Comparison of ENCODE assay signal across 15 cellular contexts in the genomic region with DNA sequence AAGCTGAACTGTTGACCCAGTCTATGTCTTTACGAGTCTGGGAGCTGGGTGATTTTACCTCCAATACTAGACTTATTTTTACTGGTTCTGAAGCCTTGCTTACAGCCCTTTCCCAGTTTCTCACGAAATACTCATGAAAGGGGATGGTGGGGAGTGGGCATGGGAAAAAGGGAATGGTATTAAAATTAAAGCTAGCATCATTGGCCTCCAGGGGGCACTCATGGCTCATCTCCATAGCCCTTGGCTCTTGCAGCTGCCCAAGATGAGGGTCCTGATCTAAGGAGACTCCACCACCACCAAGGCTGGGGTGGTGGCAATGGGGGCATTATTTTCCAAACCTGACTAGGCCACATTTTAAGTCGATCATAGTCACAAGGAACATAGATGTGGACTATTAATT. TPM values are rescaled to one million over a fixed set of nuclear protein-coding genes. Genes with fewer than 3 reads are reported as not detected.
DNase-seq lines count a peak whose midpoint lies in the region; ATAC-seq, FAIRE-seq and TF ChIP-seq lines count a peak whose summit lies in the region.
"Not testable (repeated sequence)": the region's sequence is repeated elsewhere in the genome, so short reads cannot be mapped to it uniquely, and the experiment has no call there.
"Had no signal": no experiment of that assay in that cellular context is flagged by ENCODE, and none has a peak within 500 bp of the region (broad histone marks: within the 10 kb centered on the region; RNA-seq: fewer than 3 reads in every experiment).

No MANE protein-coding gene starts in this region.

- TF ChIP-seq EP300 in GM12878 (IDR thresholded peaks at IDR 0.05; ENCODE audit: borderline replicate concordance in 1 of 2, control insufficient read depth in 1 of 2, low read depth in 2 of 2, low read length in 2 of 2): not testable (repeated sequence)

- DNase-seq in DMS53 (lab: John Stamatoyannopoulos, UW): peak; percentile 14
- DNase-seq in GM13976 (ENCODE audit: low spot score); Panc1 (ENCODE audit: low read depth, low spot score); GM12878 (ENCODE audit: low read depth, low spot score); epithelial cell of proximal tubule (ENCODE audit: low read depth); left lobe of liver (ENCODE audit: low spot score): not testable (repeated sequence)
- peak; percentile 11 for DNase-seq in NAMALWA (ENCODE audit: low spot score)

- in situ Hi-C loops in GM13976 (cut with MboI; ENCODE audit: low sequenced_read_pairs, unreplicated experiment); Panc1 (cut with HindIII; ENCODE audit: low pct_unique_long_range_greater_than_20kb, low sequenced_read_pairs); GM12878 (cut with MboI): not testable (repeated sequence)

- TF ChIP-seq CTCF in GM13976 (IDR thresholded peaks at IDR 0.05; ENCODE audit: borderline replicate concordance, control extremely low read depth, extremely low read depth, insufficient read depth, missing control alignments) (peak; percentile 32), Panc1 (IDR thresholded peaks at IDR 0.05) (peak; percentile 46), GM12878 (IDR thresholded peaks at IDR 0.05 in 2 of 3, conservative IDR thresholded peaks at IDR 0.05 in 1 of 3; ENCODE audit: control insufficient read depth in 2 of 3, extremely low read depth in 1 of 3, insufficient read depth in 1 of 3, low read depth in 3 of 3, low read length in 3 of 3) (peak; percentile 20 to 22 (median 22); a peak in 3 of 6 replicates), epithelial cell of proximal tubule (conservative IDR thresholded peaks at IDR 0.05; ENCODE audit: low read depth, low read length) (peak; percentile 62)

- not testable (repeated sequence) for H3K36me3 ChIP-seq in Panc1 (ENCODE audit: control insufficient read depth, insufficient read depth, low read length); GM12878 (ENCODE audit: control insufficient read depth in 2 of 2, insufficient read depth in 2 of 2, low read length in 1 of 2)

- H3K9me3 ChIP-seq in Panc1 (ENCODE audit: control insufficient read depth, insufficient read depth, low read depth, low read length); GM12878 (replicated peaks; ENCODE audit: control insufficient read depth, insufficient read depth, low read length): not testable (repeated sequence)

- WGBS in GM12878 (ENCODE audit: insufficient coverage, insufficient replicate concordance, low lambda C conversion rate, missing lambda C conversion rate): 56% methylated on average over 3 of the region's 3 CpGs

- not testable (repeated sequence) for H3K4me1 ChIP-seq in Panc1 (ENCODE audit: control insufficient read depth, insufficient read depth, low read length); GM12878 (ENCODE audit: control insufficient read depth, insufficient read depth, low read length)

- SMC1A ChIA-PET in GM12878 (lab: Charles Lee; ENCODE audit: uncharacterized antibody, unreplicated experiment): not testable (repeated sequence)

- peak; percentile 35 for TF ChIP-seq RAD21 in GM12878 (IDR thresholded peaks at IDR 0.05; ENCODE audit: insufficient read depth, low read depth, low read length)

- H3K4me2 ChIP-seq in GM12878 (ENCODE audit: control insufficient read depth, insufficient read depth): not testable (repeated sequence)

- H3K27me3 ChIP-seq in Panc1 (ENCODE audit: control insufficient read depth, insufficient read depth, low read length); GM12878 (replicated peaks in 1 of 2; ENCODE audit: control insufficient read depth in 2 of 2, insufficient read depth in 2 of 2, low read length in 1 of 2): not testable (repeated sequence)

- not testable (repeated sequence) for H3K4me3 ChIP-seq in Panc1 (ENCODE audit: low read depth in 2 of 2, low read length in 2 of 2); GM12878; epithelial cell of proximal tubule (ENCODE audit: low read depth, low read length)

- H3K79me2 ChIP-seq in GM12878 (ENCODE audit: control insufficient read depth, insufficient read depth, low read length): not testable (repeated sequence)

- TF ChIP-seq POLR2A in GM12878 (IDR thresholded peaks at IDR 0.05; ENCODE audit: low read depth, low read length): not testable (repeated sequence)

- not testable (repeated sequence) for H3K27ac ChIP-seq in Panc1 (ENCODE audit: low read length); GM12878 (ENCODE audit: control insufficient read depth, insufficient read depth)

- BruUV-seq in Panc1 (replicated peaks; lab: Mats Ljungman, UMichigan); GM12878 (replicated peaks; lab: Mats Ljungman, UMichigan): not testable (repeated sequence)

- RAD21 ChIA-PET in GM12878 (lab: Charles Lee; ENCODE audit: unreplicated experiment): not testable (repeated sequence)

- CTCF ChIA-PET in Panc1 (lab: Charles Lee): interaction anchor here (0.7 kb wide), 1 partner anchor 14 kb away, joined by 3 read pairs; no protein-coding TSS in a partner anchor
- CTCF ChIA-PET in GM12878 (lab: Yijun Ruan, JAX): interaction anchor here (0.7 to 1.2 kb wide), 7 partner anchors 10 to 207 kb away, joined by 3 to 5 read pairs (median 3); no protein-coding TSS in a partner anchor

- POLR2A ChIA-PET in Panc1 (lab: Charles Lee); GM12878 (lab: Charles Lee): not testable (repeated sequence)

- intact Hi-C loops in Panc1 (cut with micrococcal nuclease; ENCODE audit: unreplicated experiment); GM12878 (cut with micrococcal nuclease; ENCODE audit: unreplicated experiment): not testable (repeated sequence)

- not testable (repeated sequence) for H3K9ac ChIP-seq in GM12878 (ENCODE audit: control insufficient read depth, insufficient read depth, low read length)

- not testable (repeated sequence) for FAIRE-seq in GM12878 (lab: Jason Lieb, UNC)

- not testable (repeated sequence) for H2AFZ ChIP-seq in GM12878 (ENCODE audit: control insufficient read depth, low read depth, low read length)

- not testable (repeated sequence) for H4K20me1 ChIP-seq in GM12878 (ENCODE audit: control insufficient read depth, insufficient read depth)

- ATAC-seq in Panc1, GM12878: not testable (repeated sequence)
- ATAC-seq in left lobe of liver: peak; percentile 55

RNA-seq across cellular contexts. Expression of a gene that starts 22.3 kb away (rescaled TPM):
- not detected for total RNA-seq in Panc1 (2021; ENCODE audit: unreplicated experiment)
- polyA plus RNA-seq in Panc1 (2012; ENCODE audit: insufficient read length): not detected
- total RNA-seq in GM12878 (2013; cell fraction: nucleolus; rRNA removed): not detected in 2 replicates
- not detected in 2 replicates for total RNA-seq in GM12878 (2014; rRNA removed)
- not detected in 2 replicates for total RNA-seq in GM12878 (2014; rRNA removed; fragmentation: Illumina TruSeq; extraction: Trizol)
- total RNA-seq in GM12878 (2021): not detected in 2 replicates
- polyA plus RNA-seq in GM12878 (2011; ENCODE audit: low read depth): not detected
- not detected in 2 replicates for polyA plus RNA-seq in GM12878 (2011; rRNA removed)
- not detected in 2 replicates for polyA plus RNA-seq in GM12878 (2011; cell fraction: cytosol; rRNA removed)
- not detected in 2 replicates for polyA plus RNA-seq in GM12878 (2011; cell fraction: nucleus; rRNA removed)
- polyA plus RNA-seq in GM12878 (2012): not detected in 2 replicates
- polyA plus RNA-seq in GM12878 (2014; fragmentation: Illumina TruSeq; extraction: Trizol): not detected in 2 replicates
- not detected for polyA plus RNA-seq in GM12878 (2014; fragmentation: Nextera tagmentation; extraction: Ambion mirVana)
- polyA plus RNA-seq in GM12878 (2014; rRNA removed): not detected in 2 replicates
- not detected for polyA plus RNA-seq in GM12878 (2016; fragmentation: Nextera tagmentation; extraction: Ambion mirVana)
- not detected in 2 replicates for polyA minus RNA-seq in GM12878 (2011; rRNA and poly(A)+ RNA removed)
- polyA minus RNA-seq in GM12878 (2011; cell fraction: cytosol; rRNA and poly(A)+ RNA removed): not detected in 2 replicates
- not detected in 2 replicates for polyA minus RNA-seq in GM12878 (2011; cell fraction: nucleus; rRNA and poly(A)+ RNA removed)
- total RNA-seq in epithelial cell of proximal tubule: not detected in 2 replicates
- 26.3 TPM for total RNA-seq in left lobe of liver
- total RNA-seq: activated CD8-positive, alpha-beta T cell treated with anti-CD3 and anti-CD28 coated beads, Interleukin-2, amount 10 ng/mL, durations not matched to agents 7 days and 5 days; body of pancreas; CD4-positive, alpha-beta memory T cell; GM23248; heart left ventricle; lung; pulmonary artery endothelial cell; ureter had no signal
- polyA plus RNA-seq: CD4-positive, alpha-beta memory T cell; GM23248; heart left ventricle; lung had no signal

Comparison
In these comparisons a context has a peak if more than half of its experiments do, and no peak if none do; other contexts are left out.
1. RNA of a gene that starts 22.3 kb away (total RNA-seq): 26.3 TPM in left lobe of liver (single experiment); not detected in Panc1 (single experiment), not detected in GM12878 and not detected in epithelial cell of proximal tubule; every median in the first group is over 10 times any median in the second.
2. Peak in every context shown above with its lines, with median percentiles within 50 percentile points of each other: CTCF ChIP-seq.